ENCODE assay signal across 8 cellular contexts in genomic region chr22:40651563-40652501, GRCh38. TPM values are rescaled to one million over a fixed set of nuclear protein-coding genes. Genes with fewer than 3 reads are reported as not detected.
DNase-seq lines count a peak whose midpoint lies in the region; ATAC-seq and TF ChIP-seq lines count a peak whose summit lies in the region.

No MANE protein-coding gene starts in this region.

- H3K36me3 ChIP-seq in muscle layer of duodenum (ENCODE audit: control insufficient read depth in 1 of 2, insufficient read depth in 2 of 2, low read length in 2 of 2), result no peaks in the 10 kb centered on the region

- H3K4me3 ChIP-seq in muscle layer of duodenum (ENCODE audit: low read depth in 1 of 2, low read length in 2 of 2), result peak overlapping the region; percentile 55 to 74

- no peaks in the 10 kb centered on the region for H3K27me3 ChIP-seq in muscle layer of duodenum (ENCODE audit: low read depth, low read length)

- H3K4me1 Mint-ChIP-seq in activated T-helper 1 cell treated with anti-CD3 and anti-CD28 coated beads, Interleukin-12 subunit alpha, Interleukin-12 subunit beta, Interleukin-2, Interleukin-4 antibody, amounts not matched to agents 30 ng/mL and 10 ng/mL and 1 ng/mL, durations not matched to agents 14 hours and 24 hours and 36 hours (ENCODE audit: low read depth), result peaks cover 32% of the 10 kb centered on the region

- ATAC-seq in esophagus mucosa (peak; percentile 91), HG02852 (IDR thresholded peaks at IDR 0.05; ENCODE audit: unreplicated experiment) (no peak)

- H3K27ac ChIP-seq in muscle layer of duodenum (ENCODE audit: low read length), result peak overlapping the region; percentile 99

- intact Hi-C loops in activated T-helper 1 cell treated with anti-CD3 and anti-CD28 coated beads, Interleukin-12 subunit alpha, Interleukin-12 subunit beta, Interleukin-2, Interleukin-4 antibody, amounts not matched to agents 30 ng/mL and 10 ng/mL and 1 ng/mL, durations not matched to agents 14 hours and 24 hours and 36 hours (cut with micrococcal nuclease), result loop anchor here (1.0 to 2.0 kb wide), 5 partner anchors 15 to 299 kb away; partner anchors contain the start of gene RBX1

- no peaks in the 10 kb centered on the region for H3K27me3 Mint-ChIP-seq in activated T-helper 1 cell treated with anti-CD3 and anti-CD28 coated beads, Interleukin-12 subunit alpha, Interleukin-12 subunit beta, Interleukin-2, Interleukin-4 antibody, amounts not matched to agents 30 ng/mL and 10 ng/mL and 1 ng/mL, durations not matched to agents 14 hours and 24 hours and 36 hours (ENCODE audit: insufficient read depth)

- no peaks in the 10 kb centered on the region for H3K36me3 Mint-ChIP-seq in activated T-helper 1 cell treated with anti-CD3 and anti-CD28 coated beads, Interleukin-12 subunit alpha, Interleukin-12 subunit beta, Interleukin-2, Interleukin-4 antibody, amounts not matched to agents 30 ng/mL and 10 ng/mL and 1 ng/mL, durations not matched to agents 14 hours and 24 hours and 36 hours (ENCODE audit: low read depth)

- H3K27ac Mint-ChIP-seq in activated T-helper 1 cell treated with anti-CD3 and anti-CD28 coated beads, Interleukin-12 subunit alpha, Interleukin-12 subunit beta, Interleukin-2, Interleukin-4 antibody, amounts not matched to agents 30 ng/mL and 10 ng/mL and 1 ng/mL, durations not matched to agents 14 hours and 24 hours and 36 hours, result peak overlapping the region; percentile 91

- H3K4me3 Mint-ChIP-seq in activated T-helper 1 cell treated with anti-CD3 and anti-CD28 coated beads, Interleukin-12 subunit alpha, Interleukin-12 subunit beta, Interleukin-2, Interleukin-4 antibody, amounts not matched to agents 30 ng/mL and 10 ng/mL and 1 ng/mL, durations not matched to agents 14 hours and 24 hours and 36 hours, result peak overlapping the region; percentile 72

- peaks cover 8 to 22% of the 10 kb centered on the region in 2 donors for H3K4me1 ChIP-seq in muscle layer of duodenum (ENCODE audit: control insufficient read depth in 1 of 2, insufficient read depth in 2 of 2, low read length in 2 of 2)

- in situ Hi-C loops in GM13976 (cut with MboI; ENCODE audit: low sequenced_read_pairs, unreplicated experiment), result no loop called here

- no peaks in the 10 kb centered on the region for H3K9me3 Mint-ChIP-seq in activated T-helper 1 cell treated with anti-CD3 and anti-CD28 coated beads, Interleukin-12 subunit alpha, Interleukin-12 subunit beta, Interleukin-2, Interleukin-4 antibody, amounts not matched to agents 30 ng/mL and 10 ng/mL and 1 ng/mL, durations not matched to agents 14 hours and 24 hours and 36 hours

- TF ChIP-seq CTCF in GM13976 (IDR thresholded peaks at IDR 0.05; ENCODE audit: borderline replicate concordance, control extremely low read depth, extremely low read depth, insufficient read depth, missing control alignments), result no peak

- DNase-seq in GM13976 (ENCODE audit: low spot score) (peak; percentile 84), LHCN-M2 (ENCODE audit: low read depth) (peak; percentile 99), RKO (ENCODE audit: low spot score) (peak; percentile 99)
- peak; percentile 71 for DNase-seq in activated T-helper 1 cell treated with anti-CD3 and anti-CD28 coated beads, Interleukin-12 subunit alpha, Interleukin-12 subunit beta, Interleukin-2, Interleukin-4 antibody, amounts not matched to agents 30 ng/mL and 10 ng/mL and 1 ng/mL, durations not matched to agents 14 hours and 24 hours and 36 hours (ENCODE audit: low spot score)
- peak; percentile 94 for DNase-seq in stimulated activated CD8-positive, alpha-beta memory T cell treated with anti-CD3 and anti-CD28 coated beads, Interleukin-4, amount 100 ng/mL, for 48 hours

- H3K9me3 ChIP-seq in muscle layer of duodenum (ENCODE audit: control insufficient read depth in 1 of 2, low read length in 2 of 2), result no peaks in the 10 kb centered on the region

RNA-seq across cellular contexts. Expression of gene MRTFA, which starts 15.3 kb away (rescaled TPM):
- 26.6 and 50.1 TPM in 2 replicates for total RNA-seq in LHCN-M2 (2014; rRNA removed)
- 18.0 TPM for polyA plus RNA-seq in LHCN-M2 (2012)
- total RNA-seq in activated T-helper 1 cell treated with anti-CD3 and anti-CD28 coated beads, Interleukin-12 subunit alpha, Interleukin-12 subunit beta, Interleukin-2, Interleukin-4 antibody, amounts not matched to agents 30 ng/mL and 10 ng/mL and 1 ng/mL, durations not matched to agents 14 hours and 24 hours and 36 hours, result 47.4 and 47.8 TPM in 2 replicates
- total RNA-seq in esophagus mucosa, result 19.4 TPM

RNA-seq across cellular contexts. Expression of gene MCHR1, which starts 27.5 kb away (rescaled TPM):
- total RNA-seq in LHCN-M2 (2014; rRNA removed) (not detected in 2 replicates), esophagus mucosa (not detected)
- polyA plus RNA-seq in LHCN-M2 (2012), result 0.05 TPM
- not detected in 2 replicates for total RNA-seq in activated T-helper 1 cell treated with anti-CD3 and anti-CD28 coated beads, Interleukin-12 subunit alpha, Interleukin-12 subunit beta, Interleukin-2, Interleukin-4 antibody, amounts not matched to agents 30 ng/mL and 10 ng/mL and 1 ng/mL, durations not matched to agents 14 hours and 24 hours and 36 hours
